In genomic region chr15:90994417-90995311, GRCh38 we compare ENCODE assay signal across 8 cellular contexts. TPM values are rescaled to one million over a fixed set of nuclear protein-coding genes. Genes with fewer than 3 reads are reported as not detected.
DNase-seq lines count a peak whose midpoint lies in the region; ATAC-seq and TF ChIP-seq lines count a peak whose summit lies in the region.

TSS of gene PRC1 (minus strand) at chr15:90994535. CDS start at chr15:90994417, 118 bp downstream.

- H3K9me3 ChIP-seq in ascending aorta (no peaks in the 10 kb centered on the region), right cardiac atrium (ENCODE audit: control insufficient read depth, low read length) (no peaks in the 10 kb centered on the region), aorta (ENCODE audit: control insufficient read depth, low read length) (no peaks in the 10 kb centered on the region)

- no peaks in the 10 kb centered on the region for H3K9me3 Mint-ChIP-seq in T-helper 2 cell treated with Interferon-gamma antibody and Interleukin-4, amounts not matched to agents 5 μg/mL and 100 μg/mL, for 36 hours

- no peaks in the 10 kb centered on the region for H3K27me3 Mint-ChIP-seq in T-helper 2 cell treated with Interferon-gamma antibody and Interleukin-4, amounts not matched to agents 5 μg/mL and 100 μg/mL, for 36 hours (ENCODE audit: low read depth)

- ATAC-seq in GM18502 (IDR thresholded peaks at IDR 0.05; ENCODE audit: poor library complexity, unreplicated experiment): peak; percentile 96
- peak; percentile 90 for ATAC-seq in HG02970 (IDR thresholded peaks at IDR 0.05; ENCODE audit: low FRiP score, unreplicated experiment)
- ATAC-seq in right cardiac atrium: peak; percentile 100
- peak; percentile 100 for ATAC-seq in aorta (ENCODE audit: low FRiP score)

- peaks cover 4 to 5% of the 10 kb centered on the region in 2 donors for H3K4me1 ChIP-seq in ascending aorta
- H3K4me1 ChIP-seq in right cardiac atrium (ENCODE audit: control insufficient read depth, insufficient read depth, low read length): no peaks in the 10 kb centered on the region
- H3K4me1 ChIP-seq in aorta (ENCODE audit: control insufficient read depth in 1 of 2, insufficient read depth in 2 of 2, low read length in 2 of 2): no peaks in the 10 kb centered on the region

- peak within 1 kb of the TSS; percentile 92 to 95 for H3K27ac ChIP-seq in ascending aorta
- peak within 1 kb of the TSS; percentile 73 for H3K27ac ChIP-seq in right cardiac atrium (ENCODE audit: low read length)
- H3K27ac ChIP-seq in aorta (ENCODE audit: low read depth in 1 of 2, low read length in 2 of 2): peak within 1 kb of the TSS; percentile 36 to 77

- under 1% methylated on average over 75 of the region's 75 CpGs for WGBS in right cardiac atrium
- 0 to 1% methylated on average over 69 to 75 of the region's 75 CpGs for WGBS in aorta, 2 donors

- no peak for TF ChIP-seq CTCF in ascending aorta (IDR thresholded peaks at IDR 0.05)

- H3K4me3 ChIP-seq in ascending aorta (peak within 1 kb of the TSS; percentile 82 to 89), right cardiac atrium (ENCODE audit: low read length) (peak within 1 kb of the TSS; percentile 77), aorta (ENCODE audit: low read length in 2 of 2) (peak within 1 kb of the TSS; percentile 50 to 63)

- DNase-seq in NCI-H1930 (lab: John Stamatoyannopoulos, UW) (peak; percentile 92 to 93), ascending aorta (ENCODE audit: low spot score in 2 of 2) (peak; percentile 93 to 99), right cardiac atrium (peak; percentile 99), putamen (ENCODE audit: low spot score) (peak; percentile 96), aorta (peak; percentile 99)
- peak; percentile 99 for DNase-seq in T-helper 2 cell treated with Interferon-gamma antibody and Interleukin-4, amounts not matched to agents 5 μg/mL and 100 μg/mL, for 36 hours (ENCODE audit: low spot score)

- H3K27me3 ChIP-seq in ascending aorta (no peaks in the 10 kb centered on the region), right cardiac atrium (ENCODE audit: control insufficient read depth, insufficient read depth) (no peaks in the 10 kb centered on the region), aorta (ENCODE audit: control insufficient read depth in 1 of 2, insufficient read depth in 2 of 2, low read length in 1 of 2) (no peaks in the 10 kb centered on the region)

- H3K36me3 ChIP-seq in ascending aorta (peaks cover 1 to 17% of the 10 kb centered on the region in 2 donors), aorta (ENCODE audit: control insufficient read depth in 1 of 2, insufficient read depth in 2 of 2, low read length in 1 of 2) (peaks cover 0 to 10% of the 10 kb centered on the region in 2 donors)

- peaks cover 50% of the 10 kb centered on the region for H3K36me3 Mint-ChIP-seq in T-helper 2 cell treated with Interferon-gamma antibody and Interleukin-4, amounts not matched to agents 5 μg/mL and 100 μg/mL, for 36 hours (ENCODE audit: low read depth)

- peak within 1 kb of the TSS; percentile 100 for H3K27ac Mint-ChIP-seq in T-helper 2 cell treated with Interferon-gamma antibody and Interleukin-4, amounts not matched to agents 5 μg/mL and 100 μg/mL, for 36 hours

- peak within 1 kb of the TSS; percentile 100 for H3K4me3 Mint-ChIP-seq in T-helper 2 cell treated with Interferon-gamma antibody and Interleukin-4, amounts not matched to agents 5 μg/mL and 100 μg/mL, for 36 hours

- H3K4me1 Mint-ChIP-seq in T-helper 2 cell treated with Interferon-gamma antibody and Interleukin-4, amounts not matched to agents 5 μg/mL and 100 μg/mL, for 36 hours (ENCODE audit: low read depth): peaks cover 31% of the 10 kb centered on the region

- intact Hi-C loops in ascending aorta (cut with DNase I) (loop anchor here (1.0 kb wide), 3 partner anchors 28 to 92 kb away; partner anchors contain the start of gene VPS33B), right cardiac atrium (cut with DNase I) (no loop called here), aorta (cut with DNase I) (loop anchor here (2.0 to 5.0 kb wide), 2 partner anchors 37 to 38 kb away; no protein-coding TSS in a partner anchor)

RNA-seq across cellular contexts. Expression of gene PRC1, which starts in this region (rescaled TPM):
- total RNA-seq in ascending aorta: 29.1 TPM
- total RNA-seq in right cardiac atrium: 1 to 10 TPM; 5.1 to 8.7 (median 6.9) TPM
- 5.7 TPM for polyA plus RNA-seq in right cardiac atrium
- 1 to 10 TPM; 7.7 to 8.1 TPM for total RNA-seq in aorta
- 1 to 10 TPM; 3.5 to 6.0 TPM for polyA plus RNA-seq in aorta

Comparison
In these comparisons a context has a peak if more than half of its experiments do, and no peak if none do; other contexts are left out.
1. Peak in every context shown above with its lines: DNase-seq, ATAC-seq, H3K4me3 ChIP-seq and H3K27ac ChIP-seq.
2. intact Hi-C loops: an anchor here in ascending aorta (1.0 kb wide) and aorta (2.0 to 5.0 kb wide); none called in right cardiac atrium.